Comparison of ENCODE assay signal across 26 cellular contexts in the genomic region with DNA sequence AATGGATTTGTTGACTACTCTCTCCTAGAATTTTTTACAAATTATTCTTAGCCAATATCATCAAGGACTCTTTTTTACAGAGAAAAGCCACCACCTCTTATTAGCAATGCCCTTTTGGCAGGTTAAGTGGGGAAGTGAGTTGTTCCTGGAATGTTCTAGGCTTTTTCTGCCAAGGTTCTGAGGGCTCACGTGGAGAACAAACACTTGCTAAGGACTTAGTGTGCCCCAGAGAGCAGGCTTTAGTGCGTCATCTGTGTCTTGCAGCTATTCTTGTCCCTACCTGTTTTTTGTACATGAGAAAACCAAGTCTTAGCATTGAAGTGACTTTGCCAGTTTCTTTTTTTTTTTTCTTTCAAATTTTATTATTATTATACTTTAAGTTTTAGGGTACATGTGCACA. TPM values are rescaled to one million over a fixed set of nuclear protein-coding genes. Genes with fewer than 3 reads are reported as not detected.
A peak's percentile ranks its signal among the peaks of the same experiment; 100 is the strongest.
DNase-seq lines count a peak whose midpoint lies in the region; ATAC-seq, FAIRE-seq and TF ChIP-seq lines count a peak whose summit lies in the region.
"Had no signal": no experiment of that assay in that cellular context is flagged by ENCODE, and none has a peak within 500 bp of the region (broad histone marks: within the 10 kb centered on the region; RNA-seq: fewer than 3 reads in every experiment).

No MANE protein-coding gene starts in this region.

- H3K9me1 ChIP-seq in keratinocyte (ENCODE audit: control insufficient read depth, extremely low read depth, insufficient read depth, low read length), result no peaks in the 10 kb centered on the region

- H3K4me3 ChIP-seq in epithelial cell of esophagus (ENCODE audit: low read length), result no peak overlapping the region
- no peak overlapping the region for H3K4me3 ChIP-seq in keratinocyte (ENCODE audit: control insufficient read depth in 2 of 3, extremely low read depth in 1 of 3, insufficient read depth in 2 of 3, low read depth in 1 of 3, low read length in 3 of 3)
- H3K4me3 ChIP-seq in thyroid gland (replicated peaks in 1 of 3), result no peak overlapping the region
- H3K4me3 ChIP-seq in OCI-LY7 (ENCODE audit: low read depth, low read length, poor library complexity, severe bottlenecking), result no peak overlapping the region
- H3K4me3 ChIP-seq: ovary, sigmoid colon, SJSA1 had no signal

- H3K4me1 ChIP-seq in keratinocyte (ENCODE audit: control insufficient read depth, extremely low read depth, insufficient read depth, low read length) (no peaks in the 10 kb centered on the region), thyroid gland (peaks cover 11 to 41% of the 10 kb centered on the region in 2 donors), OCI-LY7 (ENCODE audit: insufficient read depth, low read length, poor library complexity, severe bottlenecking) (no peaks in the 10 kb centered on the region)
- H3K4me1 ChIP-seq: SJSA1 had no signal

- H3K79me2 ChIP-seq in keratinocyte (ENCODE audit: control insufficient read depth, insufficient read depth, low read length) (no peaks in the 10 kb centered on the region), OCI-LY7 (ENCODE audit: insufficient read depth, low read depth, low read length) (no peaks in the 10 kb centered on the region)

- H3K9me3 ChIP-seq in keratinocyte (ENCODE audit: control insufficient read depth, low read depth, low read length), result no peaks in the 10 kb centered on the region
- no peaks in the 10 kb centered on the region for H3K9me3 ChIP-seq in thyroid gland
- H3K9me3 ChIP-seq in OCI-LY7 (ENCODE audit: low read length), result no peaks in the 10 kb centered on the region
- H3K9me3 ChIP-seq: ovary, sigmoid colon, SJSA1 had no signal

- intact Hi-C loops in thyroid gland (cut with DNase I), result no loop called here
- intact Hi-C loops in OCI-LY7 (cut with micrococcal nuclease; ENCODE audit: unreplicated experiment), result loop anchor here (10.0 kb wide), 1 partner anchor 509 kb away; no protein-coding TSS in a partner anchor

- H4K20me1 ChIP-seq in keratinocyte (ENCODE audit: control insufficient read depth, extremely low read depth, insufficient read depth, low read length) (no peaks in the 10 kb centered on the region), OCI-LY7 (ENCODE audit: insufficient read depth, low read length) (no peaks in the 10 kb centered on the region)

- no peaks in the 10 kb centered on the region for H3K27me3 ChIP-seq in keratinocyte (ENCODE audit: control insufficient read depth, extremely low read depth, insufficient read depth, low read length)
- no peaks in the 10 kb centered on the region for H3K27me3 ChIP-seq in thyroid gland
- H3K27me3 ChIP-seq: ovary, sigmoid colon, SJSA1 had no signal

- H3K36me3 ChIP-seq in keratinocyte (ENCODE audit: control insufficient read depth in 2 of 2, extremely low read depth in 1 of 2, insufficient read depth in 2 of 2, low read length in 2 of 2) (no peaks in the 10 kb centered on the region), thyroid gland (no peaks in the 10 kb centered on the region), OCI-LY7 (ENCODE audit: insufficient read depth, low read length) (no peaks in the 10 kb centered on the region)
- H3K36me3 ChIP-seq: ovary, sigmoid colon, SJSA1 had no signal

- DNase-seq in RWPE1 (ENCODE audit: low spot score) (peak; percentile 7), epithelial cell of esophagus (ENCODE audit: low read depth) (peak; percentile 84), keratinocyte (ENCODE audit: low read depth, low spot score) (peak; percentile 26), thyroid gland (peak; percentile 86), OCI-LY7 (ENCODE audit: low spot score) (no peak)
- DNase-seq: activated CD4-positive, alpha-beta T cell treated with anti-CD3 and anti-CD28 coated beads for 36 hours; activated CD8-positive, alpha-beta memory T cell treated with anti-CD3 and anti-CD28 coated beads for 24 hours; activated naive CD4-positive, alpha-beta T cell treated with Interleukin-2 at 50 U/mL for 16 hours; activated T-cell treated with anti-CD3 and anti-CD28 coated beads, Interleukin-2, amount 50 U/mL, for 24 hours; amniotic stem cell; central memory CD4-positive, alpha-beta T cell; erythroblast; KBM-7; midbrain; NCI-H226; NCI-H82; ovary; PC-3; sigmoid colon had no signal

- POLR2A ChIA-PET in RWPE1 (lab: Yijun Ruan, JAX; ENCODE audit: low non-redundant PET) (no interaction called here), OCI-LY7 (lab: Charles Lee) (no interaction called here)

- H3K9me2 ChIP-seq in OCI-LY7 (ENCODE audit: insufficient read depth, low read length), result no peaks in the 10 kb centered on the region

- TF ChIP-seq POLR2A in thyroid gland (IDR thresholded peaks at IDR 0.05), result peak in 1 of 2 donors; percentile 19

- CTCF ChIA-PET in RWPE1 (lab: Yijun Ruan, JAX), result interaction anchor here (0.6 kb wide), 1 partner anchor 68 kb away, joined by 3 read pairs; no protein-coding TSS in a partner anchor
- CTCF ChIA-PET in OCI-LY7 (lab: Charles Lee; ENCODE audit: unreplicated experiment), result no interaction called here

- FAIRE-seq in keratinocyte (lab: Jason Lieb, UNC), result no peak
- FAIRE-seq: D721Med, H54 had no signal

- TF ChIP-seq CTCF in RWPE1 (conservative IDR thresholded peaks at IDR 0.05; ENCODE audit: low read depth) (no peak), epithelial cell of esophagus (IDR thresholded peaks at IDR 0.05; ENCODE audit: insufficient read depth, low read depth, low read length, missing control alignments) (no peak), keratinocyte (optimal IDR thresholded peaks at IDR 0.05 in 1 of 3, IDR thresholded peaks at IDR 0.05 in 1 of 3, conservative IDR thresholded peaks at IDR 0.05 in 1 of 3; ENCODE audit: extremely low read depth in 1 of 3, insufficient read depth in 2 of 3, low read length in 3 of 3) (no peak), thyroid gland (IDR thresholded peaks at IDR 0.05) (no peak), OCI-LY7 (conservative IDR thresholded peaks at IDR 0.05; ENCODE audit: low read length) (no peak)

- no peak overlapping the region for H3K9ac ChIP-seq in keratinocyte (ENCODE audit: control insufficient read depth, extremely low read depth, insufficient read depth, low read length)

- H3K27ac ChIP-seq in RWPE1 (no peak overlapping the region), keratinocyte (ENCODE audit: control insufficient read depth, insufficient read depth, low read length) (no peak overlapping the region), thyroid gland (peak overlapping the region; percentile 74 to 90 (median 85)), OCI-LY7 (ENCODE audit: low read depth, low read length, poor library complexity, severe bottlenecking) (no peak overlapping the region)
- H3K27ac ChIP-seq: ovary, SJSA1 had no signal

- BruUV-seq in OCI-LY7 (replicated peaks; lab: Mats Ljungman, UMichigan), result no TSS peak

- dilution Hi-C loops in keratinocyte (cut with MboI; ENCODE audit: extremely low pct_ligation_motif_present, low sequenced_read_pairs), result no loop called here

- no peak overlapping the region for H2AFZ ChIP-seq in keratinocyte (ENCODE audit: control insufficient read depth, low read length)
- no peak overlapping the region for H2AFZ ChIP-seq in OCI-LY7 (ENCODE audit: low read length)

- 28 to 31% methylated on average over 2 of the region's 2 CpGs for WGBS in thyroid gland, 2 donors

- H3K4me2 ChIP-seq in keratinocyte (ENCODE audit: control insufficient read depth, extremely low read depth, insufficient read depth, low read depth, low read length) (no peak overlapping the region), OCI-LY7 (ENCODE audit: low read length) (no peak overlapping the region)

- no peak for ATAC-seq in HG02623 (IDR thresholded peaks at IDR 0.05; ENCODE audit: unreplicated experiment)
- ATAC-seq in GM18511 (IDR thresholded peaks at IDR 0.05; ENCODE audit: unreplicated experiment), result no peak
- ATAC-seq in GM19397 (IDR thresholded peaks at IDR 0.05; ENCODE audit: unreplicated experiment), result no peak
- ATAC-seq: activated CD4-positive, alpha-beta T cell treated with anti-CD3 and anti-CD28 coated beads for 36 hours; natural killer cell treated with Interleukin-12 subunit alpha and Interleukin-12 subunit beta and Interleukin-15 and Interleukin-18, amount 100 ng/mL, for 72 hours; PC-3 had no signal

RNA-seq across cellular contexts. Expression of a gene that starts 33.5 kb away (rescaled TPM):
- polyA plus RNA-seq in keratinocyte, result 0.15 to 0.61 TPM (median 0.25 TPM) in 3 replicates
- not detected for polyA plus RNA-seq in keratinocyte (2011; ENCODE audit: low read depth)
- 0.07 and 0.19 TPM in 2 replicates for polyA plus RNA-seq in keratinocyte (2011; cell fraction: cytosol; rRNA removed)
- 0.11 and 0.45 TPM in 2 replicates for polyA plus RNA-seq in keratinocyte (2011; cell fraction: nucleus; rRNA removed)
- not detected in 2 replicates for polyA plus RNA-seq in keratinocyte (2012; ENCODE audit: low replicate concordance)
- 1.6 TPM in 1 of 3 replicates, not detected in the others for polyA minus RNA-seq in keratinocyte
- not detected for polyA minus RNA-seq in keratinocyte (2011; cell fraction: cytosol; rRNA and poly(A)+ RNA removed)
- polyA minus RNA-seq in keratinocyte (2011; cell fraction: nucleus; rRNA and poly(A)+ RNA removed), result not detected in 2 replicates
- total RNA-seq in thyroid gland, result 1 to 10 TPM in 2 of 4 donors, under 1 TPM in 2; 0.34 to 1.6 (median 1.1) TPM
- total RNA-seq in OCI-LY7 (2014; rRNA removed; shearing (Covaris generic)), result 0.06 TPM in 1 of 2 replicates, not detected in the other
- total RNA-seq in OCI-LY7 (2022), result not detected in 2 replicates
- total RNA-seq: natural killer cell treated with Interleukin-12 subunit alpha and Interleukin-12 subunit beta and Interleukin-15 and Interleukin-18, amount 100 ng/mL, for 72 hours; PC-3; SJSA1 had no signal

RNA-seq across cellular contexts. Expression of a gene that starts 33.5 kb away (rescaled TPM):
- 6.1 to 11.0 TPM (median 9.4 TPM) in 3 replicates for polyA plus RNA-seq in keratinocyte
- polyA plus RNA-seq in keratinocyte (2011; ENCODE audit: low read depth), result 16.9 TPM
- 5.7 and 9.1 TPM in 2 replicates for polyA plus RNA-seq in keratinocyte (2011; cell fraction: cytosol; rRNA removed)
- polyA plus RNA-seq in keratinocyte (2011; cell fraction: nucleus; rRNA removed), result 7.7 and 11.5 TPM in 2 replicates
- polyA plus RNA-seq in keratinocyte (2012; ENCODE audit: low replicate concordance), result 12.4 and 15.7 TPM in 2 replicates
- polyA minus RNA-seq in keratinocyte, result 2.5 to 10.4 TPM (median 4.9 TPM) in 3 replicates
- 6.1 TPM for polyA minus RNA-seq in keratinocyte (2011; cell fraction: cytosol; rRNA and poly(A)+ RNA removed)
- 5.1 and 7.7 TPM in 2 replicates for polyA minus RNA-seq in keratinocyte (2011; cell fraction: nucleus; rRNA and poly(A)+ RNA removed)
- total RNA-seq in thyroid gland, result 10 to 100 TPM; 23.6 to 35.2 (median 27.2) TPM
- total RNA-seq in OCI-LY7 (2014; rRNA removed; shearing (Covaris generic)), result 13.9 and 18.6 TPM in 2 replicates
- 20.0 and 21.2 TPM in 2 replicates for total RNA-seq in OCI-LY7 (2022)

Comparison
In these comparisons a context has a peak if more than half of its experiments do, and no peak if none do; other contexts are left out.
1. H3K27ac ChIP-seq: peak in thyroid gland (3 of 3); none in RWPE1 (single experiment), keratinocyte (single experiment) and OCI-LY7 (single experiment).